In genomic region chr12:57110189-57111045, GRCh38 we compare ENCODE assay signal across 8 cellular contexts. TPM values are rescaled to one million over a fixed set of nuclear protein-coding genes. Genes with fewer than 3 reads are reported as not detected.
A peak's percentile ranks its signal among the peaks of the same experiment; 100 is the strongest.
DNase-seq lines count a peak whose midpoint lies in the region; ATAC-seq, FAIRE-seq and TF ChIP-seq lines count a peak whose summit lies in the region.

No MANE protein-coding gene starts in this region.

- H3K27me3 Mint-ChIP-seq in astrocyte (ENCODE audit: low read depth, unreplicated experiment): peaks cover 2% of the 10 kb centered on the region

- H3K79me2 ChIP-seq in astrocyte (ENCODE audit: insufficient read depth, low read length): no peaks in the 10 kb centered on the region

- no peaks in the 10 kb centered on the region for H3K9me3 ChIP-seq in astrocyte (ENCODE audit: insufficient read depth, low read depth, low read length)
- no peaks in the 10 kb centered on the region for H3K9me3 ChIP-seq in iPS-18c (ENCODE audit: control insufficient read depth, insufficient read depth, low read length)

- peak; percentile 52 for ATAC-seq in HG03354 (IDR thresholded peaks at IDR 0.05; ENCODE audit: poor library complexity, severe bottlenecking, unreplicated experiment)

- TF ChIP-seq CTCF in astrocyte (IDR thresholded peaks at IDR 0.05; ENCODE audit: insufficient read depth, low read depth, low read length): no peak

- peak overlapping the region; percentile 63 for H3K4me3 ChIP-seq in astrocyte (ENCODE audit: insufficient read depth, low read depth, low read length)
- peak overlapping the region; percentile 64 for H3K4me3 ChIP-seq in iPS-18c (ENCODE audit: insufficient read depth, low read depth, low read length)

- H3K4me1 Mint-ChIP-seq in astrocyte (ENCODE audit: low read depth, unreplicated experiment): peaks cover 5% of the 10 kb centered on the region

- peak overlapping the region; percentile 88 for H3K4me3 Mint-ChIP-seq in astrocyte (ENCODE audit: unreplicated experiment)

- H3K36me3 ChIP-seq in astrocyte (ENCODE audit: insufficient read depth, low read length): no peaks in the 10 kb centered on the region

- H2AFZ ChIP-seq in astrocyte (ENCODE audit: low read depth, low read length): peak overlapping the region; percentile 76

- no peaks in the 10 kb centered on the region for H3K9me3 Mint-ChIP-seq in astrocyte (ENCODE audit: unreplicated experiment)

- peak overlapping the region; percentile 81 for H3K27ac ChIP-seq in astrocyte (ENCODE audit: low read depth, low read length)

- no peaks in the 10 kb centered on the region for H3K27me3 ChIP-seq in astrocyte (ENCODE audit: insufficient read depth, low read length)

- H3K36me3 Mint-ChIP-seq in astrocyte (ENCODE audit: low read depth, unreplicated experiment): peaks cover 5% of the 10 kb centered on the region

- peak overlapping the region; percentile 76 for H3K9ac ChIP-seq in astrocyte (ENCODE audit: low read length)

- H3K4me2 ChIP-seq in astrocyte (ENCODE audit: low read length): peak overlapping the region; percentile 90

- H3K4me1 ChIP-seq in astrocyte (ENCODE audit: insufficient read depth, low read length): peaks cover 29% of the 10 kb centered on the region

- peak overlapping the region; percentile 96 for H3K27ac Mint-ChIP-seq in astrocyte (ENCODE audit: unreplicated experiment)

- peaks cover 5% of the 10 kb centered on the region for H4K20me1 ChIP-seq in astrocyte (ENCODE audit: insufficient read depth, low read length)

- DNase-seq in NCI-H2227 (lab: John Stamatoyannopoulos, UW; ENCODE audit: unreplicated experiment) (peak; percentile 32), NCI-H2227 treated with DMSO at 0.1 percent for 48 hours (lab: John Stamatoyannopoulos, UW) (no peak), T-helper 1 cell (peak; percentile 61 to 70 (median 69)), astrocyte (ENCODE audit: low read depth) (no peak), OCI-M2 (lab: John Stamatoyannopoulos, UW; ENCODE audit: unreplicated experiment) (no peak)
- DNase-seq in stimulated activated CD4-positive, alpha-beta T cell treated with anti-CD3 and anti-CD28 coated beads, Interleukin-15, amount 100 ng/mL, for 1 hour (ENCODE audit: low read depth in 1 of 2, low spot score in 1 of 2): peak; percentile 43 to 70

- no peak for FAIRE-seq in astrocyte (lab: Jason Lieb, UNC)

RNA-seq across cellular contexts. Expression of gene STAT6, which starts 0.7 kb away (rescaled TPM):
- 33.8 and 36.2 TPM in 2 replicates for total RNA-seq in astrocyte

RNA-seq across cellular contexts. Expression of gene LRP1, which starts 17.9 kb away (rescaled TPM):
- 369 and 397 TPM in 2 replicates for total RNA-seq in astrocyte

RNA-seq across cellular contexts. Expression of gene NAB2, which starts 21.5 kb away (rescaled TPM):
- total RNA-seq in astrocyte: 36.6 and 37.8 TPM in 2 replicates

RNA-seq across cellular contexts. Expression of gene NEMP1, which starts 31.8 kb away (rescaled TPM):
- total RNA-seq in astrocyte: 9.4 and 10.6 TPM in 2 replicates

RNA-seq across cellular contexts. Expression of gene LRP1-AS, which starts 37.0 kb away (rescaled TPM):
- total RNA-seq in astrocyte: not detected in 2 replicates

Comparison
In these comparisons a context has a peak if more than half of its experiments do, and no peak if none do; other contexts are left out.
1. DNase-seq: peak in NCI-H2227 (single experiment), T-helper 1 cell (5 of 5) and stimulated activated CD4-positive, alpha-beta T cell treated with anti-CD3 and anti-CD28 coated beads, Interleukin-15, amount 100 ng/mL, for 1 hour (2 of 2); none in NCI-H2227 treated with DMSO at 0.1 percent for 48 hours (single experiment), astrocyte (single experiment) and OCI-M2 (single experiment).